16 cellular contexts compared by ENCODE assay signal in genomic region chr10:58515296-58515956, GRCh38.
DNase-seq lines count a peak whose midpoint lies in the region; ATAC-seq and TF ChIP-seq lines count a peak whose summit lies in the region.
"Had no signal": no experiment of that assay in that cellular context is flagged by ENCODE, and none has a peak within 500 bp of the region (broad histone marks: within the 10 kb centered on the region; RNA-seq: fewer than 3 reads in every experiment).

No MANE protein-coding gene starts in this region.

- no peak for DNase-seq in HFF-Myc (ENCODE audit: extremely low read depth, low read depth)
- no peak for DNase-seq in coronary artery (ENCODE audit: low spot score)
- DNase-seq in ecto neural progenitor cell (ENCODE audit: low spot score), result no peak
- no peak for DNase-seq in T1000 (lab: John Stamatoyannopoulos, UW)
- DNase-seq: activated CD4-positive, alpha-beta T cell treated with anti-CD3 and anti-CD28 coated beads, Interleukin-2, amount 10 ng/mL, durations not matched to agents 7 days and 5 days; aorta; NCI-H1694; NCI-H526 treated with DMSO at 0.1 percent for 48 hours; Peyer's patch; spleen had no signal

- ATAC-seq in GM18498 (IDR thresholded peaks at IDR 0.05; ENCODE audit: unreplicated experiment) (no peak), GM21447 (IDR thresholded peaks at IDR 0.05; ENCODE audit: unreplicated experiment) (no peak)
- ATAC-seq: GM12878 had no signal

- H3K27ac ChIP-seq in 22Rv1 (peak overlapping the region; percentile 19; the same call in 1 of the 2 replicates), coronary artery (no peak overlapping the region), muscle layer of duodenum (ENCODE audit: low read length) (no peak overlapping the region)
- H3K27ac ChIP-seq: neutrophil, Peyer's patch, spleen had no signal

- no peaks in the 10 kb centered on the region for H3K36me3 ChIP-seq in muscle layer of duodenum (ENCODE audit: control insufficient read depth in 1 of 2, insufficient read depth in 2 of 2, low read length in 2 of 2)
- H3K36me3 ChIP-seq: neutrophil, Peyer's patch, spleen had no signal

- H3K4me1 ChIP-seq in muscle layer of duodenum (ENCODE audit: control insufficient read depth in 1 of 2, insufficient read depth in 2 of 2, low read length in 2 of 2), result peaks cover 5 to 10% of the 10 kb centered on the region in 2 donors

- no peaks in the 10 kb centered on the region for H3K27me3 ChIP-seq in muscle layer of duodenum (ENCODE audit: low read depth, low read length)
- H3K27me3 ChIP-seq: Peyer's patch had no signal

- no peaks in the 10 kb centered on the region for H3K9me3 ChIP-seq in muscle layer of duodenum (ENCODE audit: control insufficient read depth in 1 of 2, low read length in 2 of 2)
- H3K9me3 ChIP-seq: neutrophil, Peyer's patch, spleen had no signal

- TF ChIP-seq CTCF in 22Rv1 (IDR thresholded peaks at IDR 0.05) (no peak), HFF-Myc (IDR thresholded peaks at IDR 0.05; ENCODE audit: low read depth, low read length, missing control alignments) (no peak), coronary artery (IDR thresholded peaks at IDR 0.05) (no peak)

- H3K4me3 ChIP-seq in HFF-Myc (replicated peaks; ENCODE audit: low read depth, low read length) (peak overlapping the region; percentile 86), coronary artery (peak overlapping the region; percentile 84), muscle layer of duodenum (ENCODE audit: low read depth in 1 of 2, low read length in 2 of 2) (peak overlapping the region; percentile 70 to 85)
- H3K4me3 ChIP-seq: GM12878 had no signal
